ENCODE assay signal across 9 cellular contexts in genomic region chr1:41404308-41404755, GRCh38.
DNase-seq lines count a peak whose midpoint lies in the region; ATAC-seq, FAIRE-seq and TF ChIP-seq lines count a peak whose summit lies in the region.
"Had no signal": no experiment of that assay in that cellular context is flagged by ENCODE, and none has a peak within 500 bp of the region (broad histone marks: within the 10 kb centered on the region; RNA-seq: fewer than 3 reads in every experiment).

No MANE protein-coding gene starts in this region.

- H3K27me3 Mint-ChIP-seq in effector memory CD8-positive, alpha-beta T cell = peaks cover 61 to 93% of the 10 kb centered on the region in 2 donors

- no peak overlapping the region for H3K27ac Mint-ChIP-seq in effector memory CD8-positive, alpha-beta T cell

- peak; percentile 37 for DNase-seq in stimulated activated CD4-positive, alpha-beta T cell treated with anti-CD3 and anti-CD28 coated beads, Interleukin-15, amount 100 ng/mL, for 24 hours
- DNase-seq in stimulated activated CD4-positive, alpha-beta T cell treated with anti-CD3 and anti-CD28 coated beads, Interleukin-4, amount 100 ng/mL, for 1 hour = no peak
- DNase-seq in NCI-H82 treated with DMSO at 0.1 percent for 48 hours (lab: John Stamatoyannopoulos, UW; ENCODE audit: unreplicated experiment) (peak; percentile 66), urothelium cell line (ENCODE audit: low spot score) (peak; percentile 78), NK-92 (lab: John Stamatoyannopoulos, UW; ENCODE audit: unreplicated experiment) (no peak), GM13976 (ENCODE audit: low spot score) (no peak)
- DNase-seq in effector memory CD8-positive, alpha-beta T cell = peak in 1 of 3 experiments; percentile 17
- DNase-seq: T-helper 9 cell had no signal

- H3K4me1 Mint-ChIP-seq in effector memory CD8-positive, alpha-beta T cell (ENCODE audit: low read depth in 2 of 2) = peaks cover 0 to 3% of the 10 kb centered on the region in 2 donors

- no peaks in the 10 kb centered on the region for H3K9me3 Mint-ChIP-seq in effector memory CD8-positive, alpha-beta T cell

- in situ Hi-C loops in GM13976 (cut with MboI; ENCODE audit: low sequenced_read_pairs, unreplicated experiment) = no loop called here

- H3K36me3 Mint-ChIP-seq in effector memory CD8-positive, alpha-beta T cell (ENCODE audit: insufficient read depth) = no peaks in the 10 kb centered on the region

- no peak for TF ChIP-seq CTCF in GM13976 (IDR thresholded peaks at IDR 0.05; ENCODE audit: borderline replicate concordance, control extremely low read depth, extremely low read depth, insufficient read depth, missing control alignments)

- no peak overlapping the region for H3K4me3 Mint-ChIP-seq in effector memory CD8-positive, alpha-beta T cell

- FAIRE-seq in urothelium cell line (lab: Jason Lieb, UNC) = peak; percentile 92

- peak; percentile 73 for ATAC-seq in effector memory CD8-positive, alpha-beta T cell (replicated peaks)
- ATAC-seq in HG03039 (IDR thresholded peaks at IDR 0.05; ENCODE audit: unreplicated experiment) = no peak

Comparison
In these comparisons a context has a peak if more than half of its experiments do, and no peak if none do; other contexts are left out.
1. DNase-seq: peak in stimulated activated CD4-positive, alpha-beta T cell treated with anti-CD3 and anti-CD28 coated beads, Interleukin-15, amount 100 ng/mL, for 24 hours (single experiment), NCI-H82 treated with DMSO at 0.1 percent for 48 hours (single experiment) and urothelium cell line (single experiment); none in stimulated activated CD4-positive, alpha-beta T cell treated with anti-CD3 and anti-CD28 coated beads, Interleukin-4, amount 100 ng/mL, for 1 hour (single experiment), NK-92 (single experiment) and GM13976 (single experiment).